ENCODE assay signal across 11 cellular contexts in genomic region chr2:233421091-233421816, GRCh38.
DNase-seq lines count a peak whose midpoint lies in the region; ATAC-seq and TF ChIP-seq lines count a peak whose summit lies in the region.
"Had no signal": no experiment of that assay in that cellular context is flagged by ENCODE, and none has a peak within 500 bp of the region (broad histone marks: within the 10 kb centered on the region; RNA-seq: fewer than 3 reads in every experiment).

No MANE protein-coding gene starts in this region.

- H3K4me3 Mint-ChIP-seq in activated T-cell treated with anti-CD3 and anti-CD28 coated beads, Interleukin-2, amount 50 U/mL, for 72 hours = peak overlapping the region; percentile 76 to 84
- peak overlapping the region; percentile 46 for H3K4me3 Mint-ChIP-seq in type B pancreatic cell

- H3K27ac ChIP-seq in left ventricle myocardium inferior (replicated peaks) = peak overlapping the region; percentile 88
- H3K27ac ChIP-seq: vagina had no signal

- H3K36me3 Mint-ChIP-seq in activated T-cell treated with anti-CD3 and anti-CD28 coated beads, Interleukin-2, amount 50 U/mL, for 72 hours (ENCODE audit: insufficient read depth in 2 of 2) = peaks cover 9 to 12% of the 10 kb centered on the region in 2 donors
- H3K36me3 Mint-ChIP-seq in type B pancreatic cell = no peaks in the 10 kb centered on the region

- intact Hi-C loops in left ventricle myocardium inferior (cut with micrococcal nuclease) = no loop called here
- intact Hi-C loops in cardiac septum (cut with DNase I) = no loop called here

- peak overlapping the region; percentile 87 for H3K27ac Mint-ChIP-seq in activated T-cell treated with anti-CD3 and anti-CD28 coated beads, Interleukin-2, amount 50 U/mL, for 72 hours
- peak overlapping the region; percentile 85 for H3K27ac Mint-ChIP-seq in type B pancreatic cell

- no peak for TF ChIP-seq CTCF in left ventricle myocardium inferior (IDR thresholded peaks at IDR 0.05; ENCODE audit: borderline replicate concordance)
- no peak for TF ChIP-seq CTCF in type B pancreatic cell (conservative IDR thresholded peaks at IDR 0.05)

- DNase-seq in left ventricle myocardium inferior (no peak), cardiac septum (ENCODE audit: low spot score) (no peak), mucosa of gallbladder (ENCODE audit: low spot score) (peak; percentile 8), type B pancreatic cell (ENCODE audit: extremely low spot score, unreplicated experiment) (peak; percentile 57), NCI-H1105 (lab: John Stamatoyannopoulos, UW) (no peak), midbrain (lab: John Stamatoyannopoulos, UW) (no peak), OCI-M2 (lab: John Stamatoyannopoulos, UW; ENCODE audit: unreplicated experiment) (no peak)
- no peak for DNase-seq in activated T-cell treated with anti-CD3 and anti-CD28 coated beads, Interleukin-2, amount 50 U/mL, for 72 hours
- DNase-seq: C1 segment of cervical spinal cord, NCI-H1105 treated with DMSO at 0.1 percent for 48 hours had no signal

- H3K9me3 ChIP-seq in left ventricle myocardium inferior (replicated peaks) = no peaks in the 10 kb centered on the region
- H3K9me3 ChIP-seq: vagina had no signal

- H3K36me3 ChIP-seq in left ventricle myocardium inferior = no peaks in the 10 kb centered on the region
- H3K36me3 ChIP-seq: vagina had no signal

- H3K4me1 Mint-ChIP-seq in activated T-cell treated with anti-CD3 and anti-CD28 coated beads, Interleukin-2, amount 50 U/mL, for 72 hours (ENCODE audit: low read depth) = peaks cover 91% of the 10 kb centered on the region
- H3K4me1 Mint-ChIP-seq in type B pancreatic cell (ENCODE audit: unreplicated experiment) = peaks cover 29% of the 10 kb centered on the region

- no peaks in the 10 kb centered on the region for H3K27me3 Mint-ChIP-seq in activated T-cell treated with anti-CD3 and anti-CD28 coated beads, Interleukin-2, amount 50 U/mL, for 72 hours (ENCODE audit: low read depth)
- H3K27me3 Mint-ChIP-seq in type B pancreatic cell = no peaks in the 10 kb centered on the region

- H3K4me3 ChIP-seq in left ventricle myocardium inferior = peak overlapping the region; percentile 64
- H3K4me3 ChIP-seq: vagina had no signal

- H3K4me1 ChIP-seq in left ventricle myocardium inferior = peaks cover 88% of the 10 kb centered on the region

- H3K27me3 ChIP-seq in left ventricle myocardium inferior (ENCODE audit: low read depth) = no peaks in the 10 kb centered on the region
- H3K27me3 ChIP-seq: vagina had no signal

- no peak for ATAC-seq in activated T-cell treated with anti-CD3 and anti-CD28 coated beads, Interleukin-2, amount 50 U/mL, for 72 hours (replicated peaks in 1 of 2)

- H3K9me3 Mint-ChIP-seq in activated T-cell treated with anti-CD3 and anti-CD28 coated beads, Interleukin-2, amount 50 U/mL, for 72 hours = peaks cover 0 to 1% of the 10 kb centered on the region in 2 donors
- H3K9me3 Mint-ChIP-seq in type B pancreatic cell = no peaks in the 10 kb centered on the region

Comparison
In these comparisons a context has a peak if more than half of its experiments do, and no peak if none do; other contexts are left out.
1. DNase-seq: peak in mucosa of gallbladder (single experiment) and type B pancreatic cell (single experiment); none in left ventricle myocardium inferior (single experiment), cardiac septum (single experiment), activated T-cell treated with anti-CD3 and anti-CD28 coated beads, Interleukin-2, amount 50 U/mL, for 72 hours (0 of 2), NCI-H1105 (single experiment), midbrain (single experiment) and OCI-M2 (single experiment).